In genomic region chr2:216006164-216006663, GRCh38 we compare ENCODE assay signal across 9 cellular contexts. TPM values are rescaled to one million over a fixed set of nuclear protein-coding genes. Genes with fewer than 3 reads are reported as not detected.
DNase-seq lines count a peak whose midpoint lies in the region; ATAC-seq lines count a peak whose summit lies in the region.
"Had no signal": no experiment of that assay in that cellular context is flagged by ENCODE, and none has a peak within 500 bp of the region (broad histone marks: within the 10 kb centered on the region; RNA-seq: fewer than 3 reads in every experiment).

No MANE protein-coding gene starts in this region.

- WGBS in ectodermal cell, 2 experiments = 44 to 49% methylated on average over 10 of the region's 10 CpGs

- H3K27me3 ChIP-seq in ectodermal cell (ENCODE audit: control insufficient read depth, insufficient read depth, low read length, poor library complexity, severe bottlenecking) = no peaks in the 10 kb centered on the region
- H3K27me3 ChIP-seq: pancreas had no signal

- peak overlapping the region; percentile 5 for H3K27ac ChIP-seq in ectodermal cell (ENCODE audit: insufficient read depth, low read depth, low read length, poor library complexity, severe bottlenecking)
- H3K27ac ChIP-seq: pancreas had no signal

- no peaks in the 10 kb centered on the region for H3K9me3 ChIP-seq in ectodermal cell (ENCODE audit: control insufficient read depth, low read length)
- H3K9me3 ChIP-seq: pancreas had no signal

- peak; percentile 30 for DNase-seq in NK-92 treated with Interleukin-12 subunit alpha and Interleukin-12 subunit beta, amount 100 ng/mL, for 24 hours (lab: John Stamatoyannopoulos, UW)
- DNase-seq in NK-92 (lab: John Stamatoyannopoulos, UW; ENCODE audit: unreplicated experiment) (no peak), T-helper 22 cell (ENCODE audit: low read depth) (peak; percentile 19), posterior vena cava (ENCODE audit: low spot score) (peak; percentile 81), retina (no peak), NCI-H69 (lab: John Stamatoyannopoulos, UW) (no peak)

- intact Hi-C loops in posterior vena cava (cut with DNase I) = no loop called here

- ATAC-seq in HG02981 (IDR thresholded peaks at IDR 0.05; ENCODE audit: unreplicated experiment) = peak; percentile 39

- H3K4me1 ChIP-seq in ectodermal cell (ENCODE audit: control insufficient read depth, insufficient read depth, low read length) = peaks cover 22% of the 10 kb centered on the region
- H3K4me1 ChIP-seq: pancreas had no signal

- H3K36me3 ChIP-seq in ectodermal cell (ENCODE audit: control insufficient read depth, insufficient read depth, low read length) = no peaks in the 10 kb centered on the region
- H3K36me3 ChIP-seq: pancreas had no signal

- H3K4me3 ChIP-seq in ectodermal cell (ENCODE audit: insufficient read depth, low read depth, low read length) = no peak overlapping the region
- H3K4me3 ChIP-seq: pancreas had no signal

RNA-seq across cellular contexts. Expression of gene MREG, which starts 7.1 kb away (rescaled TPM):
- 14.0 TPM for polyA plus RNA-seq in ectodermal cell (2013, experiment 1 of 4)
- 15.5 TPM for polyA plus RNA-seq in ectodermal cell (2013, experiment 2 of 4)
- 7.6 TPM for polyA plus RNA-seq in ectodermal cell (2013, experiment 3 of 4)
- polyA plus RNA-seq in ectodermal cell (2013, experiment 4 of 4) = 10.3 TPM
- total RNA-seq in posterior vena cava = under 1 TPM; 0.67 to 0.74 TPM

Comparison
In these comparisons a context has a peak if more than half of its experiments do, and no peak if none do; other contexts are left out.
1. DNase-seq: peak in NK-92 treated with Interleukin-12 subunit alpha and Interleukin-12 subunit beta, amount 100 ng/mL, for 24 hours (single experiment), T-helper 22 cell (single experiment) and posterior vena cava (single experiment); none in NK-92 (single experiment), retina (single experiment) and NCI-H69 (single experiment).